Comparison of ENCODE assay signal across 8 cellular contexts in the genomic region with DNA sequence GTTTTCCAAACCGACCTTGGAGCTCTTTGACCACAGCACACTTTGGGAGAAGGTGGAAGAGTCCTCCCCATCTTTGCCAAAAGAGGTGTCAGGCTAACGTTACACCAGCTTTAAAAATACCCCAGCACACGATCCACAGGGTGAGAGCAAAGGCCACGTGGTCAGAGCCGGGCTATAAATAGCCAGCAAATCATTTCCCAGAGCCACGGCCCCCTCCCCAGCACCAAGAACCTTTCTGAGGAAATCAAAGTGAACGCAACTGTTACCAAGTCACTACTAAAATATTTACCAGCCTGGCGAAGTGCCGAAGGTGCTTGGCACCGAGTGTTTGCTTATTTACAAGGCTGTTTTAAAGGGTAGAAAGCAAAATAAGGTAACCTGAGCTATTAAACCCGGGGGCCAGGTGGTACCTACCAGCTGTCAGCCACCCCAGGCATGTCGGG.
DNase-seq lines count a peak whose midpoint lies in the region; ATAC-seq and TF ChIP-seq lines count a peak whose summit lies in the region.

No MANE protein-coding gene starts in this region.

- intact Hi-C loops in esophagus squamous epithelium (cut with DNase I) = no loop called here
- intact Hi-C loops in prostate gland (cut with DNase I) = loop anchor here (5.0 kb wide), 1 partner anchor 47 kb away; no protein-coding TSS in a partner anchor

- H3K36me3 ChIP-seq in esophagus squamous epithelium = peaks cover 0 to 7% (median 0%) of the 10 kb centered on the region in 3 donors
- H3K36me3 ChIP-seq in prostate gland = no peaks in the 10 kb centered on the region

- H3K9me3 Mint-ChIP-seq in activated CD4-positive, alpha-beta memory T cell treated with anti-CD3 and anti-CD28 coated beads, Interleukin-2, amount 10 ng/mL, durations not matched to agents 7 days and 5 days = no peaks in the 10 kb centered on the region

- no peaks in the 10 kb centered on the region for H3K27me3 Mint-ChIP-seq in activated CD4-positive, alpha-beta memory T cell treated with anti-CD3 and anti-CD28 coated beads, Interleukin-2, amount 10 ng/mL, durations not matched to agents 7 days and 5 days

- TF ChIP-seq POLR2A in esophagus squamous epithelium (IDR thresholded peaks at IDR 0.05) (no peak), prostate gland (IDR thresholded peaks at IDR 0.05) (no peak)

- no peak for ATAC-seq in GM18867 (IDR thresholded peaks at IDR 0.05; ENCODE audit: unreplicated experiment)

- H3K27ac Mint-ChIP-seq in activated CD4-positive, alpha-beta memory T cell treated with anti-CD3 and anti-CD28 coated beads, Interleukin-2, amount 10 ng/mL, durations not matched to agents 7 days and 5 days = no peak overlapping the region

- no peak overlapping the region for H3K4me3 Mint-ChIP-seq in activated CD4-positive, alpha-beta memory T cell treated with anti-CD3 and anti-CD28 coated beads, Interleukin-2, amount 10 ng/mL, durations not matched to agents 7 days and 5 days

- no peaks in the 10 kb centered on the region for H3K9me3 ChIP-seq in esophagus squamous epithelium
- H3K9me3 ChIP-seq in prostate gland = no peaks in the 10 kb centered on the region

- peak overlapping the region in 3 of 4 donors; percentile 12 to 53 (median 45) for H3K27ac ChIP-seq in esophagus squamous epithelium
- peak overlapping the region; percentile 85 to 89 for H3K27ac ChIP-seq in prostate gland

- TF ChIP-seq CTCF in esophagus squamous epithelium (IDR thresholded peaks at IDR 0.05) (no peak), prostate gland (IDR thresholded peaks at IDR 0.05) (peak in 1 of 4 experiments; percentile 5)

- no peaks in the 10 kb centered on the region for H3K36me3 Mint-ChIP-seq in activated CD4-positive, alpha-beta memory T cell treated with anti-CD3 and anti-CD28 coated beads, Interleukin-2, amount 10 ng/mL, durations not matched to agents 7 days and 5 days (ENCODE audit: low read depth)

- CTCF ChIA-PET in activated CD4-positive, alpha-beta memory T cell treated with anti-CD3 and anti-CD28 coated beads, Interleukin-2, amount 10 ng/mL, durations not matched to agents 7 days and 5 days (lab: Charles Lee) = no interaction called here

- DNase-seq in EH (ENCODE audit: low read depth) (peak; percentile 68), NCI-H345 (lab: John Stamatoyannopoulos, UW) (peak; percentile 68), esophagus squamous epithelium (lab: John Stamatoyannopoulos, UW) (no peak), prostate gland (ENCODE audit: low spot score) (peak; percentile 95)
- no peak for DNase-seq in stimulated activated CD4-positive, alpha-beta T cell treated with anti-CD3 and anti-CD28 coated beads, Interleukin-2, amount 100 ng/mL, for 24 hours
- DNase-seq in activated T-cell treated with anti-CD3 and anti-CD28 coated beads, Interleukin-2, amount 50 U/mL, for 1 hour = no peak
- no peak for DNase-seq in activated CD4-positive, alpha-beta memory T cell treated with anti-CD3 and anti-CD28 coated beads, Interleukin-2, amount 10 ng/mL, durations not matched to agents 7 days and 5 days

- WGBS in esophagus squamous epithelium, 2 donors = 40 to 43% methylated on average over 9 to 12 of the region's 12 CpGs
- 23% methylated on average over 12 of the region's 12 CpGs for WGBS in prostate gland

- no peaks in the 10 kb centered on the region for H3K4me1 Mint-ChIP-seq in activated CD4-positive, alpha-beta memory T cell treated with anti-CD3 and anti-CD28 coated beads, Interleukin-2, amount 10 ng/mL, durations not matched to agents 7 days and 5 days

- H3K4me1 ChIP-seq in esophagus squamous epithelium (peaks cover 9 to 72% (median 12%) of the 10 kb centered on the region in 3 donors), prostate gland (replicated peaks) (peaks cover 65% of the 10 kb centered on the region)

- H3K27me3 ChIP-seq in esophagus squamous epithelium (no peaks in the 10 kb centered on the region), prostate gland (replicated peaks; ENCODE audit: insufficient read depth) (no peaks in the 10 kb centered on the region)

- POLR2A ChIA-PET in activated CD4-positive, alpha-beta memory T cell treated with anti-CD3 and anti-CD28 coated beads, Interleukin-2, amount 10 ng/mL, durations not matched to agents 7 days and 5 days (lab: Charles Lee) = no interaction called here

- no peak overlapping the region for H3K4me3 ChIP-seq in esophagus squamous epithelium
- H3K4me3 ChIP-seq in prostate gland = no peak overlapping the region

Comparison
In these comparisons a context has a peak if more than half of its experiments do, and no peak if none do; other contexts are left out.
1. DNase-seq: peak in EH (single experiment), NCI-H345 (single experiment) and prostate gland (single experiment); none in esophagus squamous epithelium (single experiment), stimulated activated CD4-positive, alpha-beta T cell treated with anti-CD3 and anti-CD28 coated beads, Interleukin-2, amount 100 ng/mL, for 24 hours (0 of 2), activated T-cell treated with anti-CD3 and anti-CD28 coated beads, Interleukin-2, amount 50 U/mL, for 1 hour (single experiment) and activated CD4-positive, alpha-beta memory T cell treated with anti-CD3 and anti-CD28 coated beads, Interleukin-2, amount 10 ng/mL, durations not matched to agents 7 days and 5 days (single experiment).